In genomic region chr17:41404024-41404651, GRCh38 we compare ENCODE assay signal across 1 cellular context.
TF ChIP-seq lines count a peak whose summit lies in the region.

No MANE protein-coding gene starts in this region.

TF ChIP-seq in GM23338, 12 proteins besides CTCF, POLR2A, EP300 and RAD21 (continued from another document):
- TF ChIP-seq, protein P1, sequence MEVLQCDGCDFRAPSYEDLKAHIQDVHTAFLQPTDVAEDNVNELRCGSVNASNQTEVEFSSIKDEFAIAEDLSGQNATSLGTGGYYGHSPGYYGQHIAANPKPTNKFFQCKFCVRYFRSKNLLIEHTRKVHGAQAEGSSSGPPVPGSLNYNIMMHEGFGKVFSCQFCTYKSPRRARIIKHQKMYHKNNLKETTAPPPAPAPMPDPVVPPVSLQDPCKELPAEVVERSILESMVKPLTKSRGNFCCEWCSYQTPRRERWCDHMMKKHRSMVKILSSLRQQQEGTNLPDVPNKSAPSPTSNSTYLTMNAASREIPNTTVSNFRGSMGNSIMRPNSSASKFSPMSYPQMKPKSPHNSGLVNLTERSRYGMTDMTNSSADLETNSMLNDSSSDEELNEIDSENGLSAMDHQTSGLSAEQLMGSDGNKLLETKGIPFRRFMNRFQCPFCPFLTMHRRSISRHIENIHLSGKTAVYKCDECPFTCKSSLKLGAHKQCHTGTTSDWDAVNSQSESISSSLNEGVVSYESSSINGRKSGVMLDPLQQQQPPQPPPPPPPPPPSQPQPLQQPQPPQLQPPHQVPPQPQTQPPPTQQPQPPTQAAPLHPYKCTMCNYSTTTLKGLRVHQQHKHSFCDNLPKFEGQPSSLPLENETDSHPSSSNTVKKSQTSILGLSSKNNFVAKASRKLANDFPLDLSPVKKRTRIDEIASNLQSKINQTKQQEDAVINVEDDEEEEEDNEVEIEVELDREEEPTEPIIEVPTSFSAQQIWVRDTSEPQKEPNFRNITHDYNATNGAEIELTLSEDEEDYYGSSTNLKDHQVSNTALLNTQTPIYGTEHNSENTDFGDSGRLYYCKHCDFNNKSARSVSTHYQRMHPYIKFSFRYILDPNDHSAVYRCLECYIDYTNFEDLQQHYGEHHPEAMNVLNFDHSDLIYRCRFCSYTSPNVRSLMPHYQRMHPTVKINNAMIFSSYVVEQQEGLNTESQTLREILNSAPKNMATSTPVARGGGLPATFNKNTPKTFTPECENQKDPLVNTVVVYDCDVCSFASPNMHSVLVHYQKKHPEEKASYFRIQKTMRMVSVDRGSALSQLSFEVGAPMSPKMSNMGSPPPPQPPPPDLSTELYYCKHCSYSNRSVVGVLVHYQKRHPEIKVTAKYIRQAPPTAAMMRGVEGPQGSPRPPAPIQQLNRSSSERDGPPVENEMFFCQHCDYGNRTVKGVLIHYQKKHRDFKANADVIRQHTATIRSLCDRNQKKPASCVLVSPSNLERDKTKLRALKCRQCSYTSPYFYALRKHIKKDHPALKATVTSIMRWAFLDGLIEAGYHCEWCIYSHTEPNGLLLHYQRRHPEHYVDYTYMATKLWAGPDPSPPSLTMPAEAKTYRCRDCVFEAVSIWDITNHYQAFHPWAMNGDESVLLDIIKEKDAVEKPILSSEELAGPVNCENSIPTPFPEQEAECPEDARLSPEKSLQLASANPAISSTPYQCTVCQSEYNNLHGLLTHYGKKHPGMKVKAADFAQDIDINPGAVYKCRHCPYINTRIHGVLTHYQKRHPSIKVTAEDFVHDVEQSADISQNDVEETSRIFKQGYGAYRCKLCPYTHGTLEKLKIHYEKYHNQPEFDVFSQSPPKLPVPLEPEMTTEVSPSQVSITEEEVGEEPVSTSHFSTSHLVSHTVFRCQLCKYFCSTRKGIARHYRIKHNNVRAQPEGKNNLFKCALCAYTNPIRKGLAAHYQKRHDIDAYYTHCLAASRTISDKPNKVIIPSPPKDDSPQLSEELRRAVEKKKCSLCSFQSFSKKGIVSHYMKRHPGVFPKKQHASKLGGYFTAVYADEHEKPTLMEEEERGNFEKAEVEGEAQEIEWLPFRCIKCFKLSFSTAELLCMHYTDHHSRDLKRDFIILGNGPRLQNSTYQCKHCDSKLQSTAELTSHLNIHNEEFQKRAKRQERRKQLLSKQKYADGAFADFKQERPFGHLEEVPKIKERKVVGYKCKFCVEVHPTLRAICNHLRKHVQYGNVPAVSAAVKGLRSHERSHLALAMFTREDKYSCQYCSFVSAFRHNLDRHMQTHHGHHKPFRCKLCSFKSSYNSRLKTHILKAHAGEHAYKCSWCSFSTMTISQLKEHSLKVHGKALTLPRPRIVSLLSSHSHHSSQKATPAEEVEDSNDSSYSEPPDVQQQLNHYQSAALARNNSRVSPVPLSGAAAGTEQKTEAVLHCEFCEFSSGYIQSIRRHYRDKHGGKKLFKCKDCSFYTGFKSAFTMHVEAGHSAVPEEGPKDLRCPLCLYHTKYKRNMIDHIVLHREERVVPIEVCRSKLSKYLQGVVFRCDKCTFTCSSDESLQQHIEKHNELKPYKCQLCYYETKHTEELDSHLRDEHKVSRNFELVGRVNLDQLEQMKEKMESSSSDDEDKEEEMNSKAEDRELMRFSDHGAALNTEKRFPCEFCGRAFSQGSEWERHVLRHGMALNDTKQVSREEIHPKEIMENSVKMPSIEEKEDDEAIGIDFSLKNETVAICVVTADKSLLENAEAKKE (CRISPR knock-in tag; IDR thresholded peaks at IDR 0.05) = no peak
- TF ChIP-seq CREB1 (CRISPR knock-in tag; IDR thresholded peaks at IDR 0.05; ENCODE audit: low read depth) = no peak
- TF ChIP-seq, protein P2, sequence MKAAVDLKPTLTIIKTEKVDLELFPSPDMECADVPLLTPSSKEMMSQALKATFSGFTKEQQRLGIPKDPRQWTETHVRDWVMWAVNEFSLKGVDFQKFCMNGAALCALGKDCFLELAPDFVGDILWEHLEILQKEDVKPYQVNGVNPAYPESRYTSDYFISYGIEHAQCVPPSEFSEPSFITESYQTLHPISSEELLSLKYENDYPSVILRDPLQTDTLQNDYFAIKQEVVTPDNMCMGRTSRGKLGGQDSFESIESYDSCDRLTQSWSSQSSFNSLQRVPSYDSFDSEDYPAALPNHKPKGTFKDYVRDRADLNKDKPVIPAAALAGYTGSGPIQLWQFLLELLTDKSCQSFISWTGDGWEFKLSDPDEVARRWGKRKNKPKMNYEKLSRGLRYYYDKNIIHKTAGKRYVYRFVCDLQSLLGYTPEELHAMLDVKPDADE (IDR thresholded peaks at IDR 0.05) = no peak
- TF ChIP-seq JUNB (IDR thresholded peaks at IDR 0.05; ENCODE audit: unreplicated experiment) = no peak
